ENCODE assay signal across 21 cellular contexts in the genomic region with DNA sequence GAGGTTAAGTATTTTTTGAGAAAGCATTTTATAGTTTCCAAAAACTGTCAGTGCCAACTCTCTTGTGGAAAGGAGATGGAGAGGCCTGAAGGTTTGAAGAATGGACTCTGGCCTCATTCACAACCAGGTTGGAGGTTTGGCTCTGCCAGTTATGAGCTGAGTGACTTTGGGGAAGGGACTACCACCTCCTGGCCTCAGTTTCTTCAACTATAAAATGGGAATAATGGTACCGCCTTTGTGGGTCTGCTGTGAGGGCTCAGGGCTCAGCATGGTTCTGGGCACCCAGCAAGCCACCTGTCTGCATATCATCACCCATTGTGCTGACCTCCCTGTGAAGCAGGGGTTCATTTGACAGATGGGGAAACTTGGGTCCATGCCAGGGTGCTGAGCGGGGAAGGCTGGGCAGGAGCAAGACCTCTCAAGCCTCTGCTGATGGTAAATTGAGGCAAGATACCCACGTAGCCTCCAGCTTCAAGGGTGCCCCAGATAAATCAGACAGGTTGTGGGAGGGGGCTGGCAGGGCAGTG. TPM values are rescaled to one million over a fixed set of nuclear protein-coding genes. Genes with fewer than 3 reads are reported as not detected.
DNase-seq lines count a peak whose midpoint lies in the region; ATAC-seq, FAIRE-seq and TF ChIP-seq lines count a peak whose summit lies in the region.
"Had no signal": no experiment of that assay in that cellular context is flagged by ENCODE, and none has a peak within 500 bp of the region (broad histone marks: within the 10 kb centered on the region; RNA-seq: fewer than 3 reads in every experiment).

No MANE protein-coding gene starts in this region.

- H3K36me3 Mint-ChIP-seq in T-helper 2 cell treated with Interferon-gamma antibody and Interleukin-4, amounts not matched to agents 5 μg/mL and 100 μg/mL, for 36 hours (ENCODE audit: low read depth) = peaks cover 10% of the 10 kb centered on the region
- peaks cover 8% of the 10 kb centered on the region for H3K36me3 Mint-ChIP-seq in activated T-helper 1 cell treated with anti-CD3 and anti-CD28 coated beads, Interleukin-12 subunit alpha, Interleukin-12 subunit beta, Interleukin-2, Interleukin-4 antibody, amounts not matched to agents 30 ng/mL and 10 ng/mL and 1 ng/mL, durations not matched to agents 14 hours and 24 hours and 36 hours (ENCODE audit: low read depth)
- H3K36me3 Mint-ChIP-seq: brain had no signal

- H2AFZ ChIP-seq in HCT116 (ENCODE audit: low read depth, low read length, poor library complexity, severe bottlenecking) (no peak overlapping the region), osteoblast (ENCODE audit: low read length) (no peak overlapping the region)
- H2AFZ ChIP-seq: hepatocyte had no signal

- peak overlapping the region; percentile 75 for H3K27ac Mint-ChIP-seq in T-helper 2 cell treated with Interferon-gamma antibody and Interleukin-4, amounts not matched to agents 5 μg/mL and 100 μg/mL, for 36 hours
- H3K27ac Mint-ChIP-seq in activated T-helper 1 cell treated with anti-CD3 and anti-CD28 coated beads, Interleukin-12 subunit alpha, Interleukin-12 subunit beta, Interleukin-2, Interleukin-4 antibody, amounts not matched to agents 30 ng/mL and 10 ng/mL and 1 ng/mL, durations not matched to agents 14 hours and 24 hours and 36 hours = peak overlapping the region; percentile 48
- H3K27ac Mint-ChIP-seq: T-helper 17 cell had no signal

- H3K9ac ChIP-seq in HCT116 (ENCODE audit: low read length) = peak overlapping the region; percentile 84
- H3K9ac ChIP-seq in kidney (ENCODE audit: low read length in 2 of 2) = no peak overlapping the region

- H3K36me3 ChIP-seq in HCT116 (ENCODE audit: control insufficient read depth in 1 of 2, insufficient read depth in 2 of 2, low read length in 2 of 2) (peaks cover 0 to 19% of the 10 kb centered on the region in 2 experiments; a peak in 1 of 4 replicates), osteoblast (ENCODE audit: insufficient read depth, low read length) (peaks cover under 1% of the 10 kb centered on the region), kidney (ENCODE audit: control insufficient read depth in 1 of 2, insufficient read depth in 2 of 2, low read length in 2 of 2) (no peaks in the 10 kb centered on the region)
- H3K36me3 ChIP-seq: BLaER1 treated with 17β-estradiol and CSF1 and Interleukin-3, amounts not matched to agents 10 nM and 100 nM; colonic mucosa; neutrophil had no signal

- H3K4me1 ChIP-seq in HCT116 (ENCODE audit: control insufficient read depth in 1 of 2, insufficient read depth in 2 of 2, low read length in 2 of 2) (peaks cover 82 to 100% of the 10 kb centered on the region in 2 experiments), osteoblast (ENCODE audit: insufficient read depth, low read length) (peaks cover 52% of the 10 kb centered on the region), kidney (ENCODE audit: control insufficient read depth in 1 of 2, insufficient read depth in 1 of 2, low read depth in 1 of 2, low read length in 2 of 2) (peaks cover 12 to 19% of the 10 kb centered on the region in 2 donors)

- no peak for ATAC-seq in HCT116
- ATAC-seq: T-helper 17 cell had no signal

- H3K79me2 ChIP-seq in HCT116 (ENCODE audit: insufficient read depth, low read length) (peaks cover 92% of the 10 kb centered on the region), osteoblast (ENCODE audit: insufficient read depth, low read length) (peaks cover 35% of the 10 kb centered on the region)
- H3K79me2 ChIP-seq: hepatocyte had no signal

- no peaks in the 10 kb centered on the region for H3K9me3 Mint-ChIP-seq in T-helper 2 cell treated with Interferon-gamma antibody and Interleukin-4, amounts not matched to agents 5 μg/mL and 100 μg/mL, for 36 hours
- H3K9me3 Mint-ChIP-seq in activated T-helper 1 cell treated with anti-CD3 and anti-CD28 coated beads, Interleukin-12 subunit alpha, Interleukin-12 subunit beta, Interleukin-2, Interleukin-4 antibody, amounts not matched to agents 30 ng/mL and 10 ng/mL and 1 ng/mL, durations not matched to agents 14 hours and 24 hours and 36 hours = no peaks in the 10 kb centered on the region
- H3K9me3 Mint-ChIP-seq: brain had no signal

- no peak for TF ChIP-seq RAD21 in HCT116 (IDR thresholded peaks at IDR 0.05; ENCODE audit: low read depth)

- POLR2A ChIA-PET in HCT116 (lab: Charles Lee) = interaction anchor here (0.9 to 2.6 kb wide), 12 partner anchors 12 to 137 kb away, joined by 3 to 15 read pairs (median 4); no protein-coding TSS in a partner anchor

- no peak for FAIRE-seq in kidney (lab: Jason Lieb, UNC)
- FAIRE-seq: endothelial cell of umbilical vein had no signal

- H4K20me1 ChIP-seq in HCT116 (ENCODE audit: insufficient read depth) = no peaks in the 10 kb centered on the region
- no peaks in the 10 kb centered on the region for H4K20me1 ChIP-seq in osteoblast (ENCODE audit: insufficient read depth, low read length)

- H3K9me3 ChIP-seq in HCT116 (ENCODE audit: control insufficient read depth in 1 of 2, insufficient read depth in 1 of 2, low read depth in 1 of 2, low read length in 2 of 2) (no peaks in the 10 kb centered on the region), osteoblast (ENCODE audit: low read depth, low read length) (no peaks in the 10 kb centered on the region), kidney (ENCODE audit: control insufficient read depth in 1 of 2, low read length in 2 of 2) (no peaks in the 10 kb centered on the region)
- H3K9me3 ChIP-seq: BLaER1 treated with 17β-estradiol and CSF1 and Interleukin-3, amounts not matched to agents 10 nM and 100 nM; colonic mucosa; neutrophil; SJSA1; testis had no signal

- RAD21 ChIA-PET in HCT116 (lab: Charles Lee; ENCODE audit: low non-redundant PET in 1 of 2, low total read pairs in 2 of 2, uncharacterized antibody in 2 of 2, unreplicated experiment in 2 of 2) = interaction anchor here (0.6 to 1.6 kb wide), 3 partner anchors 40 to 161 kb away, joined by 3 to 5 read pairs (median 3); no protein-coding TSS in a partner anchor

- DNase-seq in T-helper 2 cell treated with Interferon-gamma antibody and Interleukin-4, amounts not matched to agents 5 μg/mL and 100 μg/mL, for 36 hours (ENCODE audit: low spot score) = no peak
- DNase-seq in T-helper 2 cell (no peak), HCT116 (ENCODE audit: low read depth, low spot score) (no peak), osteoblast (ENCODE audit: insufficient read length, low spot score, missing footprints) (peak; percentile 88), kidney (no peak), DMS153 treated with DMSO at 0.1 percent for 48 hours (lab: John Stamatoyannopoulos, UW; ENCODE audit: unreplicated experiment) (no peak), NCI-H446 treated with DMSO at 0.1 percent for 48 hours (lab: John Stamatoyannopoulos, UW) (no peak)
- DNase-seq in activated T-helper 1 cell treated with anti-CD3 and anti-CD28 coated beads, Interleukin-12 subunit alpha, Interleukin-12 subunit beta, Interleukin-2, Interleukin-4 antibody, amounts not matched to agents 30 ng/mL and 10 ng/mL and 1 ng/mL, durations not matched to agents 14 hours and 24 hours and 36 hours (ENCODE audit: low spot score) = no peak
- DNase-seq: colonic mucosa, GDM1, NCI-H1436 treated with DMSO at 0.1 percent for 48 hours, T-helper 17 cell, testis had no signal

- no peaks in the 10 kb centered on the region for H3K9me2 ChIP-seq in HCT116 (ENCODE audit: insufficient read depth)

- peaks cover 60% of the 10 kb centered on the region for H3K4me1 Mint-ChIP-seq in T-helper 2 cell treated with Interferon-gamma antibody and Interleukin-4, amounts not matched to agents 5 μg/mL and 100 μg/mL, for 36 hours (ENCODE audit: low read depth)
- H3K4me1 Mint-ChIP-seq in activated T-helper 1 cell treated with anti-CD3 and anti-CD28 coated beads, Interleukin-12 subunit alpha, Interleukin-12 subunit beta, Interleukin-2, Interleukin-4 antibody, amounts not matched to agents 30 ng/mL and 10 ng/mL and 1 ng/mL, durations not matched to agents 14 hours and 24 hours and 36 hours (ENCODE audit: low read depth) = peaks cover 50% of the 10 kb centered on the region

- H3K27ac ChIP-seq in HCT116 (ENCODE audit: low read depth, low read length) (peak overlapping the region; percentile 85), osteoblast (ENCODE audit: low read depth, low read length) (peak overlapping the region; percentile 96), kidney (ENCODE audit: low read depth in 2 of 2, low read length in 2 of 2) (peak overlapping the region in 1 of 2 donors; percentile 57)
- H3K27ac ChIP-seq: BLaER1 treated with 17β-estradiol and CSF1 and Interleukin-3, amounts not matched to agents 10 nM and 100 nM; colonic mucosa; neutrophil; testis; VCaP had no signal

- no peak for TF ChIP-seq POLR2A in HCT116 (IDR thresholded peaks at IDR 0.05; ENCODE audit: borderline replicate concordance, extremely low read depth, insufficient read depth, insufficient read length)

- H3K4me2 ChIP-seq in HCT116 (ENCODE audit: low read length) (peak overlapping the region; percentile 96), osteoblast (ENCODE audit: insufficient read depth, low read length) (no peak overlapping the region)

- H3K4me3 Mint-ChIP-seq in T-helper 2 cell treated with Interferon-gamma antibody and Interleukin-4, amounts not matched to agents 5 μg/mL and 100 μg/mL, for 36 hours = peak overlapping the region; percentile 24
- H3K4me3 Mint-ChIP-seq in activated T-helper 1 cell treated with anti-CD3 and anti-CD28 coated beads, Interleukin-12 subunit alpha, Interleukin-12 subunit beta, Interleukin-2, Interleukin-4 antibody, amounts not matched to agents 30 ng/mL and 10 ng/mL and 1 ng/mL, durations not matched to agents 14 hours and 24 hours and 36 hours = no peak overlapping the region
- H3K4me3 Mint-ChIP-seq: brain, T-helper 17 cell had no signal

- no peaks in the 10 kb centered on the region for H3K27me3 ChIP-seq in HCT116 (ENCODE audit: insufficient read depth, low read length)
- no peaks in the 10 kb centered on the region for H3K27me3 ChIP-seq in osteoblast (ENCODE audit: insufficient read depth, low read length)
- H3K27me3 ChIP-seq: hepatocyte, SJSA1, testis had no signal

- no TSS peak for BruUV-seq in HCT116 (replicated peaks; lab: Mats Ljungman, UMichigan)

- TF ChIP-seq CTCF in HCT116 (IDR thresholded peaks at IDR 0.05 in 2 of 3, conservative IDR thresholded peaks at IDR 0.05 in 1 of 3; ENCODE audit: borderline replicate concordance in 1 of 3, insufficient read depth in 1 of 3, low read depth in 2 of 3, low read length in 2 of 3) (no peak), osteoblast (IDR thresholded peaks at IDR 0.05; ENCODE audit: extremely low read depth, low read depth, low read length) (no peak), kidney (IDR thresholded peaks at IDR 0.05; ENCODE audit: borderline replicate concordance, extremely low read depth, insufficient read depth) (no peak)

- intact Hi-C loops in HCT116 (cut with micrococcal nuclease) (loop anchor here (5.0 kb wide), 1 partner anchor 53 kb away; no protein-coding TSS in a partner anchor), kidney (cut with DNase I) (no loop called here)
- intact Hi-C loops in activated T-helper 1 cell treated with anti-CD3 and anti-CD28 coated beads, Interleukin-12 subunit alpha, Interleukin-12 subunit beta, Interleukin-2, Interleukin-4 antibody, amounts not matched to agents 30 ng/mL and 10 ng/mL and 1 ng/mL, durations not matched to agents 14 hours and 24 hours and 36 hours (cut with micrococcal nuclease) = loop anchor here (1.0 kb wide), 1 partner anchor 142 kb away; no protein-coding TSS in a partner anchor

- H3K4me3 ChIP-seq in HCT116 (replicated peaks in 1 of 2; ENCODE audit: low read depth in 1 of 2, low read length in 2 of 2) (no peak overlapping the region), osteoblast (ENCODE audit: insufficient read depth, low read length) (no peak overlapping the region), kidney (ENCODE audit: low read length in 2 of 2) (no peak overlapping the region)
- H3K4me3 ChIP-seq: BLaER1 treated with 17β-estradiol and CSF1 and Interleukin-3, amounts not matched to agents 10 nM and 100 nM; colonic mucosa; hepatocyte; SJSA1; testis had no signal

- CTCF ChIA-PET in HCT116 (lab: Charles Lee) = interaction anchor here (1.2 to 1.8 kb wide), 3 partner anchors 10 to 142 kb away, joined by 3 to 9 read pairs (median 5); no protein-coding TSS in a partner anchor

- H3K27me3 Mint-ChIP-seq in T-helper 2 cell treated with Interferon-gamma antibody and Interleukin-4, amounts not matched to agents 5 μg/mL and 100 μg/mL, for 36 hours (ENCODE audit: low read depth) = no peaks in the 10 kb centered on the region
- no peaks in the 10 kb centered on the region for H3K27me3 Mint-ChIP-seq in activated T-helper 1 cell treated with anti-CD3 and anti-CD28 coated beads, Interleukin-12 subunit alpha, Interleukin-12 subunit beta, Interleukin-2, Interleukin-4 antibody, amounts not matched to agents 30 ng/mL and 10 ng/mL and 1 ng/mL, durations not matched to agents 14 hours and 24 hours and 36 hours (ENCODE audit: insufficient read depth)
- H3K27me3 Mint-ChIP-seq: T-helper 17 cell had no signal

RNA-seq across cellular contexts. Expression of a gene that starts 3.5 kb away (rescaled TPM):
- total RNA-seq in HCT116 (2021; ENCODE audit: unreplicated experiment) (75.4 TPM), osteoblast (3.2 and 3.3 TPM in 2 replicates), kidney (10.7 TPM)
- polyA plus RNA-seq in HCT116 (2012) = 105 and 129 TPM in 2 replicates
- 450 and 455 TPM in 2 replicates for total RNA-seq in activated T-helper 1 cell treated with anti-CD3 and anti-CD28 coated beads, Interleukin-12 subunit alpha, Interleukin-12 subunit beta, Interleukin-2, Interleukin-4 antibody, amounts not matched to agents 30 ng/mL and 10 ng/mL and 1 ng/mL, durations not matched to agents 14 hours and 24 hours and 36 hours
- polyA plus RNA-seq in kidney (ENCODE audit: insufficient read depth, low read depth, low replicate concordance) = 0.67 TPM

RNA-seq across cellular contexts. Expression of a gene that starts 16.5 kb away (rescaled TPM):
- not detected for total RNA-seq in HCT116 (2021; ENCODE audit: unreplicated experiment)
- polyA plus RNA-seq in HCT116 (2012) = 0.04 and 0.05 TPM in 2 replicates
- total RNA-seq in activated T-helper 1 cell treated with anti-CD3 and anti-CD28 coated beads, Interleukin-12 subunit alpha, Interleukin-12 subunit beta, Interleukin-2, Interleukin-4 antibody, amounts not matched to agents 30 ng/mL and 10 ng/mL and 1 ng/mL, durations not matched to agents 14 hours and 24 hours and 36 hours = 76.7 and 78.3 TPM in 2 replicates
- not detected in 2 replicates for total RNA-seq in osteoblast
- 1.2 TPM for total RNA-seq in kidney
- 0.56 TPM for polyA plus RNA-seq in kidney (ENCODE audit: insufficient read depth, low read depth, low replicate concordance)
- total RNA-seq: A172, endothelial cell of umbilical vein, SJSA1 had no signal
- polyA plus RNA-seq: endothelial cell of umbilical vein, hepatocyte had no signal

RNA-seq across cellular contexts. Expression of a gene that starts 39.2 kb away (rescaled TPM):
- total RNA-seq in HCT116 (2021; ENCODE audit: unreplicated experiment) (6.5 TPM), osteoblast (5.3 and 5.8 TPM in 2 replicates), kidney (16.5 TPM)
- polyA plus RNA-seq in HCT116 (2012) = 5.2 and 5.6 TPM in 2 replicates
- total RNA-seq in activated T-helper 1 cell treated with anti-CD3 and anti-CD28 coated beads, Interleukin-12 subunit alpha, Interleukin-12 subunit beta, Interleukin-2, Interleukin-4 antibody, amounts not matched to agents 30 ng/mL and 10 ng/mL and 1 ng/mL, durations not matched to agents 14 hours and 24 hours and 36 hours = 5.6 and 8.8 TPM in 2 replicates
- 71.7 TPM for polyA plus RNA-seq in kidney (ENCODE audit: insufficient read depth, low read depth, low replicate concordance)

Comparison
In these comparisons a context has a peak if more than half of its experiments do, and no peak if none do; other contexts are left out.
1. RNA of a gene that starts 16.5 kb away (total RNA-seq): 76.7 to 78.3 TPM in activated T-helper 1 cell treated with anti-CD3 and anti-CD28 coated beads, Interleukin-12 subunit alpha, Interleukin-12 subunit beta, Interleukin-2, Interleukin-4 antibody, amounts not matched to agents 30 ng/mL and 10 ng/mL and 1 ng/mL, durations not matched to agents 14 hours and 24 hours and 36 hours; 1.2 TPM in kidney (single experiment), not detected in HCT116 (single experiment) and not detected in osteoblast; every median in the first group is over 10 times any median in the second.